Comparison of ENCODE assay signal across 2 cellular contexts in genomic region chr11:65932558-65932919, GRCh38.
TF ChIP-seq lines count a peak whose summit lies in the region.

No MANE protein-coding gene starts in this region.

TF ChIP-seq in A549, 52 proteins besides CTCF, POLR2A, EP300 and RAD21:
- TF ChIP-seq PHF8 (IDR thresholded peaks at IDR 0.05; ENCODE audit: borderline replicate concordance, low read depth) (no peak), PBX3 (IDR thresholded peaks at IDR 0.05) (no peak), HOXB13 (CRISPR knock-in tag; IDR thresholded peaks at IDR 0.05; ENCODE audit: low read depth) (no peak), CBX2 (IDR thresholded peaks at IDR 0.05; ENCODE audit: borderline replicate concordance, low read depth) (no peak), CHD2 (IDR thresholded peaks at IDR 0.05; ENCODE audit: low read length, partially characterized antibody) (no peak), USF2 (IDR thresholded peaks at IDR 0.05) (peak; percentile 77), ZSCAN20 (CRISPR knock-in tag; IDR thresholded peaks at IDR 0.05) (no peak), MAX (IDR thresholded peaks at IDR 0.05) (0 out of 2 replicates have a peak, but pooled peaks have one; percentile 29)

TF ChIP-seq in H1, 55 proteins besides CTCF, POLR2A, EP300 and RAD21:
- TF ChIP-seq ATF3 (IDR thresholded peaks at IDR 0.05; ENCODE audit: insufficient read depth, low read depth, low read length) (peak; percentile 90), CTBP2 (IDR thresholded peaks at IDR 0.05; ENCODE audit: borderline replicate concordance, insufficient read depth, insufficient read length, low read length) (no peak), USF2 (IDR thresholded peaks at IDR 0.05; ENCODE audit: low read length) (peak; percentile 81)
